Comparison of ENCODE assay signal across 10 cellular contexts in the genomic region with DNA sequence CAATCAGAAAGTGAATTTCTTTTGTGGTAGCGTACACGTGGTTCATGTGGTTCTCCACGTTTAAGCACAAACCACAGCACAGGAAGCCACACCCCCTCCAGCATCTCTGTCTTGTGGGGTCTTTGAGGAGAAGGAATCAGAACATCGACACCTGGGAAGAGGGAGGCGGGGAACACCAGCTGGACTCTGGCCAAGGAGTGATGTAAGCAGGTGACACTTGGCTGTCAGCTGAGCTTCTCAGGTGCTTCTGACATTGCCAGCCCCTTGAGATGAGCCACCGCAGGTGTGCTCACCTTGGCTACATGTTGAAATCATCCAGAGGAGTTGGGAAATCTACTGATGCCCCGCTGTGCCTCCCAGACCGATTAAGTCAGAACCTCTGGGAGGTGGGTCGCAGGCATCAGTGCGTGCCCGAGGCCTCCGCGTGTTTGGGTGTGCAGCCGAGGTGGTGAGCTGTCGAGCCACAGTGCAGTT.
DNase-seq lines count a peak whose midpoint lies in the region; ATAC-seq and TF ChIP-seq lines count a peak whose summit lies in the region.
"Had no signal": no experiment of that assay in that cellular context is flagged by ENCODE, and none has a peak within 500 bp of the region (broad histone marks: within the 10 kb centered on the region; RNA-seq: fewer than 3 reads in every experiment).

No MANE protein-coding gene starts in this region.

- DNase-seq in COLO668 (lab: John Stamatoyannopoulos, UW; ENCODE audit: unreplicated experiment) (peak; percentile 20), immature natural killer cell (peak; percentile 32 to 40 (median 34)), RKO (ENCODE audit: low spot score) (no peak), HEK293T (ENCODE audit: extremely low spot score) (no peak)
- peak; percentile 12 to 16 for DNase-seq in activated CD4-positive, alpha-beta T cell treated with anti-CD3 and anti-CD28 coated beads, Interleukin-2, amount 50 U/mL, for 4 hours
- DNase-seq: adrenal gland, GDM1, MM.1S had no signal

- peaks cover 8 to 25% (median 23%) of the 10 kb centered on the region in 3 donors for H3K27me3 Mint-ChIP-seq in immature natural killer cell (ENCODE audit: low read depth in 3 of 3)

- no peak for TF ChIP-seq CTCF in Loucy (conservative IDR thresholded peaks at IDR 0.05; ENCODE audit: low read length)

- no peak overlapping the region for H2AFZ ChIP-seq in Loucy (ENCODE audit: low read length)

- no peaks in the 10 kb centered on the region for H3K9me2 ChIP-seq in Loucy (replicated peaks; ENCODE audit: low read depth, low read length)

- H3K4me3 Mint-ChIP-seq in immature natural killer cell = peak overlapping the region in 3 of 5 donors; percentile 26 to 58 (median 39)

- no peaks in the 10 kb centered on the region for H3K9me3 Mint-ChIP-seq in immature natural killer cell

- no peaks in the 10 kb centered on the region for H3K36me3 Mint-ChIP-seq in immature natural killer cell

- H3K9ac ChIP-seq in Loucy (ENCODE audit: low read depth, low read length, poor library complexity, severe bottlenecking) = no peak overlapping the region

- no peaks in the 10 kb centered on the region for H3F3A ChIP-seq in Loucy (ENCODE audit: low read depth)

- H3K4me1 ChIP-seq in Loucy (ENCODE audit: insufficient read depth, low read length, poor library complexity, severe bottlenecking) = peaks cover 8% of the 10 kb centered on the region
- H3K4me1 ChIP-seq: adrenal gland had no signal

- CTCF ChIA-PET in HEK293T (lab: Yijun Ruan, JAX) = no interaction called here

- H3K9me3 ChIP-seq in Loucy (ENCODE audit: insufficient read depth, low read depth, low read length) = no peaks in the 10 kb centered on the region
- H3K9me3 ChIP-seq: adrenal gland had no signal

- no peak for ATAC-seq in GM19023 (IDR thresholded peaks at IDR 0.05; ENCODE audit: unreplicated experiment)

- H3K27me3 ChIP-seq in Loucy (ENCODE audit: insufficient read depth, low read length, poor library complexity, severe bottlenecking) = peaks cover 11% of the 10 kb centered on the region
- H3K27me3 ChIP-seq: adrenal gland had no signal

- H3K4me3 ChIP-seq in Loucy (ENCODE audit: low read length, poor library complexity, severe bottlenecking) = no peak overlapping the region
- H3K4me3 ChIP-seq: adrenal gland had no signal

- H3K79me2 ChIP-seq in Loucy (ENCODE audit: insufficient read depth, low read length) = no peaks in the 10 kb centered on the region

- H3K27ac Mint-ChIP-seq in immature natural killer cell = no peak overlapping the region

- peaks cover 21 to 27% of the 10 kb centered on the region in 2 donors for H3K4me1 Mint-ChIP-seq in immature natural killer cell

- H3K4me2 ChIP-seq in Loucy (ENCODE audit: low read depth, low read length, poor library complexity, severe bottlenecking) = peak overlapping the region; percentile 3

- H4K20me1 ChIP-seq in Loucy (ENCODE audit: insufficient read depth, low read length, poor library complexity, severe bottlenecking) = no peaks in the 10 kb centered on the region

- POLR2A ChIA-PET in HEK293T (lab: Yijun Ruan, JAX) = no interaction called here

- H3K36me3 ChIP-seq in Loucy (ENCODE audit: insufficient read depth, low read length) = no peaks in the 10 kb centered on the region
- H3K36me3 ChIP-seq: adrenal gland had no signal

TF ChIP-seq in HEK293T, 16 proteins besides CTCF, POLR2A, EP300 and RAD21:
- TF ChIP-seq, protein P1, sequence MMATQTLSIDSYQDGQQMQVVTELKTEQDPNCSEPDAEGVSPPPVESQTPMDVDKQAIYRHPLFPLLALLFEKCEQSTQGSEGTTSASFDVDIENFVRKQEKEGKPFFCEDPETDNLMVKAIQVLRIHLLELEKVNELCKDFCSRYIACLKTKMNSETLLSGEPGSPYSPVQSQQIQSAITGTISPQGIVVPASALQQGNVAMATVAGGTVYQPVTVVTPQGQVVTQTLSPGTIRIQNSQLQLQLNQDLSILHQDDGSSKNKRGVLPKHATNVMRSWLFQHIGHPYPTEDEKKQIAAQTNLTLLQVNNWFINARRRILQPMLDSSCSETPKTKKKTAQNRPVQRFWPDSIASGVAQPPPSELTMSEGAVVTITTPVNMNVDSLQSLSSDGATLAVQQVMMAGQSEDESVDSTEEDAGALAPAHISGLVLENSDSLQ (IDR thresholded peaks at IDR 0.05) = no peak
- no peak for TF ChIP-seq ARNT (IDR thresholded peaks at IDR 0.05)
- no peak for TF ChIP-seq BHLHE40 (IDR thresholded peaks at IDR 0.05; ENCODE audit: borderline replicate concordance)
- no peak for TF ChIP-seq TARDBP (IDR thresholded peaks at IDR 0.05)
- no peak for TF ChIP-seq ELF4 (IDR thresholded peaks at IDR 0.05)
- TF ChIP-seq FOXK2 (IDR thresholded peaks at IDR 0.05) = no peak
- no peak for TF ChIP-seq FOXM1 (IDR thresholded peaks at IDR 0.05; ENCODE audit: borderline replicate concordance)
- no peak for TF ChIP-seq NFRKB (IDR thresholded peaks at IDR 0.05)
- no peak for TF ChIP-seq SP1 (IDR thresholded peaks at IDR 0.05)
- TF ChIP-seq LEF1 (IDR thresholded peaks at IDR 0.05; ENCODE audit: borderline replicate concordance) = no peak
- no peak for TF ChIP-seq CTBP1 (IDR thresholded peaks at IDR 0.05; ENCODE audit: borderline replicate concordance)
- TF ChIP-seq HDGF (IDR thresholded peaks at IDR 0.05; ENCODE audit: borderline replicate concordance) = no peak

Comparison
In these comparisons a context has a peak if more than half of its experiments do, and no peak if none do; other contexts are left out.
1. DNase-seq: peak in COLO668 (single experiment), activated CD4-positive, alpha-beta T cell treated with anti-CD3 and anti-CD28 coated beads, Interleukin-2, amount 50 U/mL, for 4 hours (2 of 2) and immature natural killer cell (3 of 3); none in RKO (single experiment) and HEK293T (single experiment).